8 cellular contexts compared by ENCODE assay signal in genomic region chr1:178725603-178726517, GRCh38. TPM values are rescaled to one million over a fixed set of nuclear protein-coding genes. Genes with fewer than 3 reads are reported as not detected.
A peak's percentile ranks its signal among the peaks of the same experiment; 100 is the strongest.
DNase-seq lines count a peak whose midpoint lies in the region; ATAC-seq, FAIRE-seq and TF ChIP-seq lines count a peak whose summit lies in the region.

No MANE protein-coding gene starts in this region.

- peak; percentile 97 for FAIRE-seq in GM19239 (lab: Jason Lieb, UNC)

- ATAC-seq in HG03432 (IDR thresholded peaks at IDR 0.05; ENCODE audit: unreplicated experiment), result peak; percentile 75
- peak; percentile 68 for ATAC-seq in activated CD8-positive, alpha-beta memory T cell treated with anti-CD3 and anti-CD28 coated beads, Interleukin-2, amount 10 ng/mL, durations not matched to agents 7 days and 5 days

- no peaks in the 10 kb centered on the region for H3K9me3 ChIP-seq in BE2C
- no peaks in the 10 kb centered on the region for H3K9me3 ChIP-seq in endocrine pancreas (ENCODE audit: control insufficient read depth, low read length)

- no peaks in the 10 kb centered on the region for H3K36me3 Mint-ChIP-seq in activated CD8-positive, alpha-beta memory T cell treated with anti-CD3 and anti-CD28 coated beads, Interleukin-2, amount 10 ng/mL, durations not matched to agents 7 days and 5 days

- no peak for TF ChIP-seq CTCF in BE2C (IDR thresholded peaks at IDR 0.05; ENCODE audit: low read depth, low read length)

- no peaks in the 10 kb centered on the region for H3K9me3 Mint-ChIP-seq in activated CD8-positive, alpha-beta memory T cell treated with anti-CD3 and anti-CD28 coated beads, Interleukin-2, amount 10 ng/mL, durations not matched to agents 7 days and 5 days (ENCODE audit: low read depth)

- H3K27me3 Mint-ChIP-seq in activated CD8-positive, alpha-beta memory T cell treated with anti-CD3 and anti-CD28 coated beads, Interleukin-2, amount 10 ng/mL, durations not matched to agents 7 days and 5 days, result peaks cover 42% of the 10 kb centered on the region

- H3K27ac Mint-ChIP-seq in activated CD8-positive, alpha-beta memory T cell treated with anti-CD3 and anti-CD28 coated beads, Interleukin-2, amount 10 ng/mL, durations not matched to agents 7 days and 5 days, result peak overlapping the region; percentile 11

- DNase-seq in BE2C (peak; percentile 14), GM19239 (ENCODE audit: insufficient read length, low spot score) (peak; percentile 73), NCI-H748 (lab: John Stamatoyannopoulos, UW; ENCODE audit: unreplicated experiment) (peak; percentile 77), medulla oblongata (ENCODE audit: extremely low spot score) (peak; percentile 82)
- DNase-seq in activated CD8-positive, alpha-beta memory T cell treated with anti-CD3 and anti-CD28 coated beads, Interleukin-2, amount 10 ng/mL, durations not matched to agents 7 days and 5 days, result peak; percentile 69
- DNase-seq in stimulated activated CD8-positive, alpha-beta memory T cell treated with anti-CD3 and anti-CD28 coated beads, Interleukin-15, amount 100 ng/mL, for 24 hours (ENCODE audit: low read depth), result peak; percentile 6

- peak overlapping the region; percentile 75 for H3K4me3 Mint-ChIP-seq in activated CD8-positive, alpha-beta memory T cell treated with anti-CD3 and anti-CD28 coated beads, Interleukin-2, amount 10 ng/mL, durations not matched to agents 7 days and 5 days

- no peaks in the 10 kb centered on the region for H3K4me1 ChIP-seq in BE2C
- peaks cover 8% of the 10 kb centered on the region for H3K4me1 ChIP-seq in endocrine pancreas (ENCODE audit: control insufficient read depth, insufficient read depth, low read length)

- H3K9ac ChIP-seq in endocrine pancreas (ENCODE audit: control insufficient read depth, insufficient read depth, low read length), result peak overlapping the region; percentile 75

- H3K4me3 ChIP-seq in BE2C (ENCODE audit: low read depth, low read length), result peak overlapping the region; percentile 47
- peak overlapping the region; percentile 90 for H3K4me3 ChIP-seq in endocrine pancreas (ENCODE audit: control insufficient read depth, insufficient read depth, low read length)

- H3K36me3 ChIP-seq in BE2C (no peaks in the 10 kb centered on the region), endocrine pancreas (ENCODE audit: control insufficient read depth, insufficient read depth, low read length) (no peaks in the 10 kb centered on the region)

- H3K27me3 ChIP-seq in BE2C (peaks cover 40% of the 10 kb centered on the region), endocrine pancreas (ENCODE audit: control insufficient read depth, insufficient read depth, low read length) (no peaks in the 10 kb centered on the region)

- H3K4me1 Mint-ChIP-seq in activated CD8-positive, alpha-beta memory T cell treated with anti-CD3 and anti-CD28 coated beads, Interleukin-2, amount 10 ng/mL, durations not matched to agents 7 days and 5 days, result peaks cover 10% of the 10 kb centered on the region

- CTCF ChIA-PET in activated CD8-positive, alpha-beta memory T cell treated with anti-CD3 and anti-CD28 coated beads, Interleukin-2, amount 10 ng/mL, durations not matched to agents 7 days and 5 days (lab: Charles Lee), result interaction anchor here (0.6 to 1.4 kb wide), 4 partner anchors 8 to 184 kb away, joined by 3 to 4 read pairs (median 3); no protein-coding TSS in a partner anchor

RNA-seq across cellular contexts. Expression of gene RALGPS2, which starts 0.8 kb away (rescaled TPM):
- 0.59 TPM for polyA plus RNA-seq in BE2C (2012; ENCODE audit: insufficient read depth, insufficient read length, low read depth)
- 1 to 10 TPM; 1.4 to 1.9 TPM for total RNA-seq in activated CD8-positive, alpha-beta memory T cell treated with anti-CD3 and anti-CD28 coated beads, Interleukin-2, amount 10 ng/mL, durations not matched to agents 7 days and 5 days

Comparison
In these comparisons a context has a peak if more than half of its experiments do, and no peak if none do; other contexts are left out.
1. Peak in every context shown above with its lines: DNase-seq, ATAC-seq and H3K4me3 ChIP-seq.
2. DNase-seq: peak in every context shown above with its lines; median percentile 82 in medulla oblongata; 77 in NCI-H748; 73 in GM19239; 69 in activated CD8-positive, alpha-beta memory T cell treated with anti-CD3 and anti-CD28 coated beads, Interleukin-2, amount 10 ng/mL, durations not matched to agents 7 days and 5 days; 14 in BE2C; 6 in stimulated activated CD8-positive, alpha-beta memory T cell treated with anti-CD3 and anti-CD28 coated beads, Interleukin-15, amount 100 ng/mL, for 24 hours.